Comparison of ENCODE assay signal across 16 cellular contexts in the genomic region with DNA sequence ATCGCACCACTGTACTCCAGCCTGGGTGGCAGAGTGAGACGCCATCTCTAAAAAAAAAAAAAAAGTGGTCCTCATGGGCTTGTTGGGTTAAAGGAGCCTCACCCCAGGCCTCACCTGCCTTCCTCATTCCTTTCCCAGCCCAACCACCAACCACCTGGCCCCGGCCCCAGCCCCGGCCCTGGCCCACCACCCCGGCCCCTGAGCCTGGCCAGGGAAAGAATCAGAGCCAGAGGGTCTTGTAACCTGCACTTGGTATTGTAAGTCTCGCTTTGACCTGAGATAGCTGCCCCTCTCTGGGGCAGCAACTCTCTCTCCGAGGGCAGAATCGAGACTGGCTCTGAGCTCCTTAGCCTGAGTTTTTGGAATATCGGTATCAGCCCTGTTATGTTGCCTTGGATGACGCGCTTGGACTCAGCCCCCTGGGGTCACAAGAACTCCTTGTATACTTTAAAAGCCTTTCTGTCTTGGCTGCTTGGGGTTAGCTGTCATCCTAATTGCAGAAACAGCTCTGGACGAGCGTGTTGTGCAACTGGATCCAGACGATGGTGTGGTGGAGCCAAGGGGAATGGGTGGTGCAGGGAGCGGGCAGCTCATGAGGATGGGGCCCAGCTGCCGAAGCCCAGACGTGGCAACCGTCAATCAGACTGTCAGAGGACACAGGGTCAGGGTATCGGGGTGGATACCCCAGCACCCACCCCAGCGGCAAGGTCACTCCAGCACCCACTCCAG. TPM values are rescaled to one million over a fixed set of nuclear protein-coding genes. Genes with fewer than 3 reads are reported as not detected.
A peak's percentile ranks its signal among the peaks of the same experiment; 100 is the strongest.
DNase-seq lines count a peak whose midpoint lies in the region; ATAC-seq, FAIRE-seq and TF ChIP-seq lines count a peak whose summit lies in the region.
"Had no signal": no experiment of that assay in that cellular context is flagged by ENCODE, and none has a peak within 500 bp of the region (broad histone marks: within the 10 kb centered on the region; RNA-seq: fewer than 3 reads in every experiment).

No MANE protein-coding gene starts in this region.

- 66% methylated on average over 20 of the region's 20 CpGs for WGBS in esophagus, 2 donors

- intact Hi-C loops in kidney (cut with DNase I) = no loop called here

- ATAC-seq in GM19324 (IDR thresholded peaks at IDR 0.05; ENCODE audit: low FRiP score, unreplicated experiment) = no peak
- ATAC-seq: naive thymus-derived CD8-positive, alpha-beta T cell; T-helper 17 cell had no signal

- H3K9me3 ChIP-seq in esophagus (ENCODE audit: control insufficient read depth in 2 of 2, insufficient read depth in 1 of 2, low read depth in 1 of 2, low read length in 1 of 2) (no peaks in the 10 kb centered on the region), kidney (ENCODE audit: control insufficient read depth in 1 of 2, low read length in 2 of 2) (no peaks in the 10 kb centered on the region)
- H3K9me3 ChIP-seq: tibial artery had no signal

- no peak overlapping the region for H3K9ac ChIP-seq in kidney (ENCODE audit: low read length in 2 of 2)

- no peak for FAIRE-seq in kidney (lab: Jason Lieb, UNC)
- FAIRE-seq: bronchial epithelial cell had no signal

- H3K4me3 ChIP-seq in esophagus (ENCODE audit: low read depth in 1 of 2, low read length in 2 of 2) = no peak overlapping the region
- H3K4me3 ChIP-seq in kidney (ENCODE audit: low read length in 2 of 2) = no peak overlapping the region
- H3K4me3 ChIP-seq: tibial artery had no signal

- DNase-seq in AG20443 (ENCODE audit: low spot score) (peak; percentile 51), kidney (peak; percentile 26), retina (peak; percentile 64), kidney tubule cell (ENCODE audit: low spot score) (no peak), RKO (ENCODE audit: low spot score) (no peak)
- no peak for DNase-seq in activated CD4-positive, alpha-beta T cell treated with anti-CD3 and anti-CD28 coated beads for 4 hours
- DNase-seq: activated CD4-positive, alpha-beta T cell treated with anti-CD3 and anti-CD28 coated beads, Interleukin-2, amount 50 U/mL, for 1 hour; activated gamma-delta T cell treated with Interleukin-2 at 50 U/mL for 16 hours; naive thymus-derived CD8-positive, alpha-beta T cell; stimulated activated CD4-positive, alpha-beta T cell treated with anti-CD3 and anti-CD28 coated beads, Interleukin-15, amount 100 ng/mL, for 24 hours; T-helper 17 cell had no signal

- H3K27me3 ChIP-seq in esophagus (ENCODE audit: control insufficient read depth in 1 of 2, insufficient read depth in 2 of 2, low read length in 2 of 2) = no peaks in the 10 kb centered on the region

- H3K36me3 ChIP-seq in esophagus (ENCODE audit: control insufficient read depth in 2 of 2, insufficient read depth in 2 of 2, low read length in 1 of 2) (no peaks in the 10 kb centered on the region), kidney (ENCODE audit: control insufficient read depth in 1 of 2, insufficient read depth in 2 of 2, low read length in 2 of 2) (peaks cover 4 to 37% of the 10 kb centered on the region in 2 donors)
- H3K36me3 ChIP-seq: tibial artery had no signal

- H3K27ac ChIP-seq in esophagus (ENCODE audit: low read depth in 2 of 2, low read length in 1 of 2) = peak overlapping the region; percentile 59 to 88
- no peak overlapping the region for H3K27ac ChIP-seq in kidney (ENCODE audit: low read depth in 2 of 2, low read length in 2 of 2)
- H3K27ac ChIP-seq: tibial artery had no signal

- H3K4me1 ChIP-seq in esophagus (ENCODE audit: control insufficient read depth in 2 of 2, insufficient read depth in 2 of 2, low read length in 1 of 2) (peaks cover 0 to 10% of the 10 kb centered on the region in 2 donors), kidney (ENCODE audit: control insufficient read depth in 1 of 2, insufficient read depth in 1 of 2, low read depth in 1 of 2, low read length in 2 of 2) (peaks cover 0 to 4% of the 10 kb centered on the region in 2 donors)

- no peak for TF ChIP-seq CTCF in kidney (IDR thresholded peaks at IDR 0.05; ENCODE audit: borderline replicate concordance, extremely low read depth, insufficient read depth)

RNA-seq across cellular contexts. Expression of a gene that starts 14.6 kb away (rescaled TPM):
- 1 to 10 TPM in 1 of 2 donors, under 1 TPM in 1; 0.53 to 1.4 TPM for polyA plus RNA-seq in esophagus
- total RNA-seq in kidney = 25.6 TPM
- 58.1 TPM for polyA plus RNA-seq in kidney (ENCODE audit: insufficient read depth, low read depth, low replicate concordance)
- total RNA-seq: bronchial epithelial cell; LHCN-M2; naive thymus-derived CD8-positive, alpha-beta T cell; T-helper 17 cell had no signal
- polyA plus RNA-seq: naive thymus-derived CD8-positive, alpha-beta T cell had no signal

RNA-seq across cellular contexts. Expression of a gene that starts 38.6 kb away (rescaled TPM):
- polyA plus RNA-seq in esophagus (10 to 100 TPM; 49.5 to 72.3 TPM), kidney (ENCODE audit: insufficient read depth, low read depth, low replicate concordance) (51.4 TPM)
- total RNA-seq in kidney = 16.8 TPM
- total RNA-seq: LHCN-M2; naive thymus-derived CD8-positive, alpha-beta T cell; T-helper 17 cell had no signal
- polyA plus RNA-seq: naive thymus-derived CD8-positive, alpha-beta T cell had no signal

RNA-seq across cellular contexts. Expression of a gene that starts 42.5 kb away (rescaled TPM):
- polyA plus RNA-seq in esophagus (under 1 TPM; 0.04 to 0.22 TPM), kidney (ENCODE audit: insufficient read depth, low read depth, low replicate concordance) (not detected)
- not detected for total RNA-seq in kidney
- total RNA-seq: bronchial epithelial cell, LHCN-M2 had no signal
- polyA plus RNA-seq: naive thymus-derived CD8-positive, alpha-beta T cell had no signal

RNA-seq across cellular contexts. Expression of a gene that starts 43.8 kb away (rescaled TPM):
- 10 to 100 TPM; 32.6 to 44.8 TPM for polyA plus RNA-seq in esophagus
- total RNA-seq in kidney = 51.6 TPM
- 11.9 TPM for polyA plus RNA-seq in kidney (ENCODE audit: insufficient read depth, low read depth, low replicate concordance)

Comparison
In these comparisons a context has a peak if more than half of its experiments do, and no peak if none do; other contexts are left out.
1. DNase-seq: peak in AG20443 (single experiment), kidney (single experiment) and retina (single experiment); none in kidney tubule cell (single experiment), RKO (single experiment) and activated CD4-positive, alpha-beta T cell treated with anti-CD3 and anti-CD28 coated beads for 4 hours (0 of 2).
2. H3K27ac ChIP-seq: peak in esophagus (2 of 2); none in kidney (0 of 2).
3. RNA of a gene that starts 14.6 kb away (polyA plus RNA-seq): 58.1 TPM in kidney (single experiment); 0.53 to 1.4 TPM in esophagus; every median in the first group is over 10 times any median in the second.